Comparison of ENCODE assay signal across 8 cellular contexts in the genomic region with DNA sequence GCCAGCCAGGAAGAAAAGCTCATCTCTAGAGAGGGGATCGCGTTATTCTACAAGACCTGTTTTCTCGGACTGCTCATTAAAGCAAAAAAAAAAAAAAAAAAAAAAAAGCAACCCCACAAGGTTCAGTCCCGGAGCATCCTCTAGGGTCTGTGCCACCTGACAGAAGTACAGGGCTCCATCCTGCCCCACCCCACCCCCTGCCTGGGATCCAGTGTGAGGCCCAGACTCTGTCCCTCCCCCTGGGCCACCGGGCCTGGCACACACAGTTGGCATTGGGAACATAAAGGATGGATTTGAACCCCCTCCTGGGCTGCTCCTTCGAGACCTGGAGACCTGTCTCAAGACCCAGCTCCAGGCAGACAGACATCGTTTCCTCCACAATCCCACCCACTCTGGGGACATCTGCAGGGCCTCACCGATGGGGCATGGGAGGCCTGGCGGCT. TPM values are rescaled to one million over a fixed set of nuclear protein-coding genes. Genes with fewer than 3 reads are reported as not detected.
DNase-seq lines count a peak whose midpoint lies in the region; ATAC-seq and TF ChIP-seq lines count a peak whose summit lies in the region.

No MANE protein-coding gene starts in this region.

- TF ChIP-seq RAD21 in IMR-90 (IDR thresholded peaks at IDR 0.05; ENCODE audit: low read length), result no peak
- TF ChIP-seq RAD21 in liver (IDR thresholded peaks at IDR 0.05), result no peak

- H2AK9ac ChIP-seq in IMR-90 (replicated peaks; ENCODE audit: low read depth, low read length, poor library complexity), result peak overlapping the region; percentile 77

- H3K36me3 ChIP-seq in IMR-90 (ENCODE audit: control insufficient read depth, insufficient read depth, low read length), result peaks cover 7% of the 10 kb centered on the region
- no peaks in the 10 kb centered on the region for H3K36me3 ChIP-seq in liver (ENCODE audit: control insufficient read depth in 4 of 4, insufficient read depth in 3 of 4, low read depth in 1 of 4, low read length in 3 of 4)
- peaks cover 0 to 4% (median 0%) of the 10 kb centered on the region in 3 donors for H3K36me3 ChIP-seq in tibial nerve

- dilution Hi-C loops in IMR-90 (cut with HindIII; ENCODE audit: low sequenced_read_pairs, unreplicated experiment), result no loop called here

- BruUV-seq in IMR-90 (replicated peaks; lab: Mats Ljungman, UMichigan), result no TSS peak

- peak overlapping the region; percentile 54; the same call in 1 of the 2 replicates for H3K56ac ChIP-seq in IMR-90 (ENCODE audit: extremely low read depth, insufficient read depth, low read length)

- H4K8ac ChIP-seq in IMR-90 (ENCODE audit: low read depth in 2 of 2, low read length in 2 of 2), result peak overlapping the region; percentile 43 to 66; a peak in 2 of 4 replicates

- no peak overlapping the region for H3K18ac ChIP-seq in IMR-90 (ENCODE audit: low read depth, low read length)

- no peak overlapping the region for H4K5ac ChIP-seq in IMR-90 (ENCODE audit: low read depth, low read length)

- peaks cover 6% of the 10 kb centered on the region for H3K9me1 ChIP-seq in IMR-90 (ENCODE audit: insufficient read depth, low read length)

- POLR2A ChIA-PET in IMR-90 (lab: Charles Lee; ENCODE audit: unreplicated experiment), result no interaction called here

- no peaks in the 10 kb centered on the region for H4K20me1 ChIP-seq in IMR-90 (ENCODE audit: insufficient read depth, low read length)

- H4K91ac ChIP-seq in IMR-90 (ENCODE audit: insufficient read depth, low read depth, low read length), result peak overlapping the region; percentile 25

- peak overlapping the region; percentile 96 for H2AFZ ChIP-seq in IMR-90 (replicated peaks; ENCODE audit: low read length, poor library complexity)

- in situ Hi-C loops in IMR-90 (cut with MboI; ENCODE audit: low sequenced_read_pairs), result no loop called here
- in situ Hi-C loops in astrocyte of the spinal cord (cut with HindIII; ENCODE audit: low sequenced_read_pairs), result no loop called here

- peak overlapping the region; percentile 39; the same call in 1 of the 2 replicates for H3K23ac ChIP-seq in IMR-90 (ENCODE audit: low read depth, low read length)

- H3K4me3 ChIP-seq in IMR-90 (ENCODE audit: insufficient read depth, low read depth, low read length) (peak overlapping the region; percentile 85), astrocyte of the spinal cord (ENCODE audit: low read depth, low read length) (peak overlapping the region; percentile 65), liver (ENCODE audit: low read depth in 1 of 3, low read length in 3 of 3) (peak overlapping the region; percentile 47 to 80 (median 47)), tibial nerve (peak overlapping the region; percentile 58 to 96 (median 82))

- ATAC-seq in IMR-90 (ENCODE audit: low read depth), result no peak; the same call in 1 of the 2 replicates
- ATAC-seq in GM21576 (IDR thresholded peaks at IDR 0.05; ENCODE audit: unreplicated experiment), result no peak

- no peak overlapping the region for H2BK20ac ChIP-seq in IMR-90 (ENCODE audit: low read depth, low read length)

- H3K14ac ChIP-seq in IMR-90 (replicated peaks; ENCODE audit: low read depth, low read length), result peak overlapping the region; percentile 47

- H2BK120ac ChIP-seq in IMR-90 (ENCODE audit: low read depth, low read length), result no peak overlapping the region; the same call in 1 of the 2 replicates

- H3K27ac ChIP-seq in IMR-90 (ENCODE audit: insufficient read depth, low read length) (peak overlapping the region; percentile 51), liver (ENCODE audit: low read depth in 1 of 2, low read length in 2 of 2) (peak overlapping the region; percentile 50 to 67), tibial nerve (peak overlapping the region in 3 of 4 donors; percentile 34 to 92 (median 82))

- H2BK15ac ChIP-seq in IMR-90 (ENCODE audit: low read depth, low read length), result no peak overlapping the region

- TF ChIP-seq POLR2A in IMR-90 (IDR thresholded peaks at IDR 0.05; ENCODE audit: low read depth, low read length) (no peak), tibial nerve (IDR thresholded peaks at IDR 0.05) (no peak)

- peaks cover 4% of the 10 kb centered on the region; the same call in 1 of the 2 replicates for H3K4me1 ChIP-seq in IMR-90 (ENCODE audit: control insufficient read depth, insufficient read depth, low read length)
- peaks cover 0 to 15% (median 13%) of the 10 kb centered on the region in 4 donors for H3K4me1 ChIP-seq in liver (ENCODE audit: control insufficient read depth in 4 of 4, insufficient read depth in 4 of 4, low read length in 3 of 4)
- H3K4me1 ChIP-seq in tibial nerve, result peaks cover 0 to 30% (median 10%) of the 10 kb centered on the region in 4 donors

- TF ChIP-seq EP300 in tibial nerve (IDR thresholded peaks at IDR 0.05), result no peak

- TF ChIP-seq CTCF in IMR-90 (conservative IDR thresholded peaks at IDR 0.05; ENCODE audit: low read depth, low read length), result no peak
- TF ChIP-seq CTCF in astrocyte of the spinal cord (IDR thresholded peaks at IDR 0.05; ENCODE audit: low read depth, low read length), result no peak
- no peak for TF ChIP-seq CTCF in liver (IDR thresholded peaks at IDR 0.05; ENCODE audit: low read depth, low read length, missing input control)
- TF ChIP-seq CTCF in tibial nerve (IDR thresholded peaks at IDR 0.05), result no peak

- H3K9me3 ChIP-seq in IMR-90 (ENCODE audit: control insufficient read depth, insufficient read depth, low read length) (no peaks in the 10 kb centered on the region), liver (ENCODE audit: control insufficient read depth in 4 of 4, low read length in 3 of 4) (no peaks in the 10 kb centered on the region), tibial nerve (no peaks in the 10 kb centered on the region)

- H3K4me2 ChIP-seq in IMR-90 (ENCODE audit: low read depth, low read length), result peak overlapping the region; percentile 50

- peaks cover 6 to 36% of the 10 kb centered on the region in 2 experiments; a peak in 3 of 4 replicates for H3K79me1 ChIP-seq in IMR-90 (ENCODE audit: low read depth in 1 of 2, low read length in 2 of 2)

- CTCF ChIA-PET in IMR-90 (lab: Yijun Ruan, JAX), result no interaction called here

- H3K9ac ChIP-seq in IMR-90 (ENCODE audit: low read depth, low read length) (peak overlapping the region; percentile 44), liver (ENCODE audit: low read depth in 1 of 2, low read length in 2 of 2) (peak overlapping the region in 1 of 2 donors; percentile 37)

- DNase-seq in COLO668 (lab: John Stamatoyannopoulos, UW; ENCODE audit: unreplicated experiment), result peak; percentile 31
- peak; percentile 44 for DNase-seq in IMR-90
- peak; percentile 41 for DNase-seq in astrocyte of the spinal cord (ENCODE audit: low read depth, low spot score)
- no peak for DNase-seq in tibial nerve (ENCODE audit: low spot score in 2 of 2)
- no peak for DNase-seq in MV-4-11 (lab: John Stamatoyannopoulos, UW)
- no peak for DNase-seq in amniotic stem cell (lab: John Stamatoyannopoulos, UW)

- intact Hi-C loops in IMR-90 (cut with micrococcal nuclease), result no loop called here

- H2BK5ac ChIP-seq in IMR-90 (ENCODE audit: low read depth, low read length, poor library complexity, severe bottlenecking), result no peak overlapping the region

- 68% methylated on average over 4 of the region's 9 CpGs; no CpG with 5 or more reads in 1 of the 2 experiments for WGBS in IMR-90 (ENCODE audit: extremely low coverage in 2 of 2, insufficient read length in 1 of 2), 2 experiments
- WGBS in liver, result 47% methylated on average over 9 of the region's 9 CpGs
- 28 to 34% methylated on average over 9 of the region's 9 CpGs for WGBS in tibial nerve, 2 donors

- H3K4ac ChIP-seq in IMR-90 (ENCODE audit: low read depth, low read length), result peak overlapping the region; percentile 77

- H3K27me3 ChIP-seq in IMR-90 (ENCODE audit: control insufficient read depth, insufficient read depth, low read length) (no peaks in the 10 kb centered on the region), liver (ENCODE audit: control insufficient read depth in 4 of 4, insufficient read depth in 4 of 4, low read length in 3 of 4) (no peaks in the 10 kb centered on the region), tibial nerve (no peaks in the 10 kb centered on the region)

- peak overlapping the region; percentile 79 for H2AK5ac ChIP-seq in IMR-90 (ENCODE audit: low read depth, low read length)

TF ChIP-seq in liver, 16 proteins besides CTCF, POLR2A, EP300 and RAD21 (continues in another document):
- TF ChIP-seq HNF4A (conservative IDR thresholded peaks at IDR 0.05), result no peak

RNA-seq across cellular contexts. Expression of gene ORAI2, which starts 0.7 kb away (rescaled TPM):
- 52.0 and 52.2 TPM in 2 replicates for total RNA-seq in IMR-90 (2012; rRNA removed)
- polyA plus RNA-seq in IMR-90 (2012; rRNA removed), result 58.3 and 73.5 TPM in 2 replicates
- 49.7 and 66.1 TPM in 2 replicates for polyA plus RNA-seq in IMR-90 (2012; cell fraction: cytosol; rRNA removed)
- 8.9 and 24.5 TPM in 2 replicates for polyA plus RNA-seq in IMR-90 (2012; cell fraction: nucleus; rRNA removed; ENCODE audit: low replicate concordance)
- 10 to 100 TPM in 1 of 2 donors, 1 to 10 TPM in 1; 5.5 to 10.3 TPM for total RNA-seq in liver
- 1 to 10 TPM; 1.3 to 4.0 TPM for polyA plus RNA-seq in liver
- total RNA-seq in tibial nerve, result 10 to 100 TPM in 1 of 4 donors, 1 to 10 TPM in 3; 4.4 to 18.6 (median 7.7) TPM

RNA-seq across cellular contexts. Expression of gene ALKBH4, which starts 30.6 kb away (rescaled TPM):
- total RNA-seq in IMR-90 (2012; rRNA removed) (6.1 and 7.2 TPM in 2 replicates), liver (1 to 10 TPM; 6.9 to 8.7 TPM), tibial nerve (10 to 100 TPM; 17.4 to 21.0 (median 19.1) TPM)
- polyA plus RNA-seq in IMR-90 (2012; rRNA removed) (7.4 and 8.1 TPM in 2 replicates), liver (1 to 10 TPM; 5.7 to 6.9 TPM)
- 8.9 and 9.7 TPM in 2 replicates for polyA plus RNA-seq in IMR-90 (2012; cell fraction: cytosol; rRNA removed)
- polyA plus RNA-seq in IMR-90 (2012; cell fraction: nucleus; rRNA removed; ENCODE audit: low replicate concordance), result 1.6 and 5.1 TPM in 2 replicates

RNA-seq across cellular contexts. Expression of gene LRWD1, which starts 30.7 kb away (rescaled TPM):
- total RNA-seq in IMR-90 (2012; rRNA removed) (13.3 and 20.3 TPM in 2 replicates), liver (10 to 100 TPM; 14.3 to 15.3 TPM), tibial nerve (10 to 100 TPM; 14.6 to 41.4 (median 28.2) TPM)
- polyA plus RNA-seq in IMR-90 (2012; rRNA removed) (27.2 and 31.6 TPM in 2 replicates), liver (10 to 100 TPM in 1 of 2 donors, 1 to 10 TPM in 1; 8.6 to 11.6 TPM)
- polyA plus RNA-seq in IMR-90 (2012; cell fraction: cytosol; rRNA removed), result 32.7 and 39.8 TPM in 2 replicates
- 30.2 and 77.3 TPM in 2 replicates for polyA plus RNA-seq in IMR-90 (2012; cell fraction: nucleus; rRNA removed; ENCODE audit: low replicate concordance)

RNA-seq across cellular contexts. Expression of gene PRKRIP1, which starts 37.9 kb away (rescaled TPM):
- total RNA-seq in IMR-90 (2012; rRNA removed) (6.5 and 9.4 TPM in 2 replicates), liver (10 to 100 TPM in 1 of 2 donors, 1 to 10 TPM in 1; 6.8 to 15.8 TPM), tibial nerve (10 to 100 TPM; 34.7 to 62.1 (median 48.5) TPM)
- polyA plus RNA-seq in IMR-90 (2012; rRNA removed) (21.6 and 21.8 TPM in 2 replicates), liver (1 to 10 TPM; 5.4 to 7.3 TPM)
- 12.4 and 16.7 TPM in 2 replicates for polyA plus RNA-seq in IMR-90 (2012; cell fraction: cytosol; rRNA removed)
- 163 and 174 TPM in 2 replicates for polyA plus RNA-seq in IMR-90 (2012; cell fraction: nucleus; rRNA removed; ENCODE audit: low replicate concordance)

RNA-seq across cellular contexts. Expression of gene POLR2J, which starts 44.7 kb away (rescaled TPM):
- 20.8 and 31.1 TPM in 2 replicates for total RNA-seq in IMR-90 (2012; rRNA removed)
- 92.6 and 134 TPM in 2 replicates for polyA plus RNA-seq in IMR-90 (2012; rRNA removed)
- polyA plus RNA-seq in IMR-90 (2012; cell fraction: cytosol; rRNA removed), result 20.8 and 84.9 TPM in 2 replicates
- polyA plus RNA-seq in IMR-90 (2012; cell fraction: nucleus; rRNA removed; ENCODE audit: low replicate concordance), result 34.1 and 60.3 TPM in 2 replicates
- 10 to 100 TPM in 1 of 2 donors, 1 to 10 TPM in 1; 9.6 to 17.4 TPM for total RNA-seq in liver
- polyA plus RNA-seq in liver, result 10 to 100 TPM; 43.6 to 50.3 TPM
- 10 to 100 TPM in 3 of 4 donors, 1 to 10 TPM in 1; 9.6 to 24.0 (median 18.9) TPM for total RNA-seq in tibial nerve

Comparison
In these comparisons a context has a peak if more than half of its experiments do, and no peak if none do; other contexts are left out.
1. DNase-seq: peak in COLO668 (single experiment), IMR-90 (single experiment) and astrocyte of the spinal cord (single experiment); none in tibial nerve (0 of 2), MV-4-11 (single experiment) and amniotic stem cell (single experiment).
2. Peak in every context shown above with its lines, with median percentiles within 50 percentile points of each other: H3K27ac ChIP-seq and H3K4me3 ChIP-seq.